In the genomic region with DNA sequence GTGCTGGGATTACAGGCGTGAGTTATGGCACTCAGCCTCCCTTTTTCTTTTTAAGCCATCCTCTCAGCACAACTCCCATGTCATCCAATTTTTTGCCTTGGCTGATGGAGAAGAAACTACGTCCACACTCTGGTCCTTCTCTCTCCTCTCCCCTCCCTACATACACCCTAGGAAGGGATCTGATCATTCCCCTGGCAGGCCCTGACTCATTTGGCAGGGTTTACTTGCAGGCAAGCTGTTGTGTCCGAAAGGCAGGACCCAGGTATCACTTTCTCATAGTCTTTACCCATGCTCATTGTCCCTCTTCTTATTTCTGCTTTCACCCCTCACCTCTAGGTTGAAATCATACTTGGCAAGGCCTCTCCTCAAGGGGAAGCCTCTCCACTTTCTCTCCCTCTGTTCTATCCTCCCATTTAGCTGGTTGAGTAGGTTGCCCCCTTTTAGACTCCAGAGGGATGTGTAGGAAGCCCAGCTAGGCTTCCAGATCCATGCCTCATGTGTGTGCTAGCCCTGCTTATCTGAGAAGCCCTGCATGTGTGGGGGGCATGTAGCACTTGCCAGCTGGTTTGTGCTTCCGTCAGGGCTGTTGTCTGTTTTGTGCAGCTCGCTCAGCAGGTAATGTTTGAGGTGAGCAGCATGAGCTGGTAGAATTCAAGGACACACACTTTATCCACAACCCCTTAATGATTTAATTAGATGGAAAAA, we compare ENCODE assay signal across 16 cellular contexts. TPM values are rescaled to one million over a fixed set of nuclear protein-coding genes. Genes with fewer than 3 reads are reported as not detected.
"Had no signal": no experiment of that assay in that cellular context is flagged by ENCODE, and none has a peak within 500 bp of the region (broad histone marks: within the 10 kb centered on the region; RNA-seq: fewer than 3 reads in every experiment).

No MANE protein-coding gene starts in this region.

- H3K4me3 ChIP-seq: coronary artery, lung had no signal

- H3K9me3 Mint-ChIP-seq: activated naive CD4-positive, alpha-beta T cell treated with anti-CD3 and anti-CD28 coated beads, Interleukin-2, amount 50 U/mL, for 24 hours; natural killer cell had no signal

- H3K27ac ChIP-seq: coronary artery, WERI-Rb-1 had no signal

- H3K4me1 Mint-ChIP-seq: activated naive CD4-positive, alpha-beta T cell treated with anti-CD3 and anti-CD28 coated beads, Interleukin-2, amount 50 U/mL, for 24 hours; natural killer cell had no signal

- DNase-seq: activated CD4-positive, alpha-beta T cell treated with anti-CD3 and anti-CD28 coated beads, Interleukin-2, amount 50 U/mL, for 48 hours; activated gamma-delta T cell; effector CD4-positive, alpha-beta T cell; head of caudate nucleus; kidney; natural killer cell; occipital lobe; retina; stimulated activated naive CD4-positive, alpha-beta T cell; WERI-Rb-1 had no signal

- H3K4me3 Mint-ChIP-seq: activated naive CD4-positive, alpha-beta T cell treated with anti-CD3 and anti-CD28 coated beads, Interleukin-2, amount 50 U/mL, for 24 hours; natural killer cell had no signal

- H3K36me3 Mint-ChIP-seq: activated naive CD4-positive, alpha-beta T cell treated with anti-CD3 and anti-CD28 coated beads, Interleukin-2, amount 50 U/mL, for 24 hours; natural killer cell had no signal

- H3K27ac Mint-ChIP-seq: activated naive CD4-positive, alpha-beta T cell treated with anti-CD3 and anti-CD28 coated beads, Interleukin-2, amount 50 U/mL, for 24 hours; natural killer cell had no signal

- H3K27me3 Mint-ChIP-seq: activated naive CD4-positive, alpha-beta T cell treated with anti-CD3 and anti-CD28 coated beads, Interleukin-2, amount 50 U/mL, for 24 hours had no signal

- ATAC-seq: left lobe of liver, natural killer cell had no signal

- H3K36me3 ChIP-seq: WERI-Rb-1 had no signal

RNA-seq across cellular contexts. Expression of gene GPR19, which starts 14.8 kb away (rescaled TPM):
- total RNA-seq: posterior vena cava, ureter had no signal
